Comparison of ENCODE assay signal across 1 cellular context in genomic region chr13:40346592-40346991, GRCh38.
TF ChIP-seq lines count a peak whose summit lies in the region.

No MANE protein-coding gene starts in this region.

TF ChIP-seq in HepG2, 621 proteins besides CTCF, POLR2A, EP300 and RAD21 (continued from another document):
- no peak for TF ChIP-seq CHCHD3 (CRISPR knock-in tag; IDR thresholded peaks at IDR 0.05)
- TF ChIP-seq RERE (CRISPR knock-in tag; IDR thresholded peaks at IDR 0.05; ENCODE audit: low read depth), result no peak
- TF ChIP-seq ARNT (IDR thresholded peaks at IDR 0.05), result no peak
- no peak for TF ChIP-seq KMT2B (CRISPR knock-in tag; IDR thresholded peaks at IDR 0.05)
- no peak for TF ChIP-seq PAF1 (CRISPR knock-in tag; IDR thresholded peaks at IDR 0.05)
- TF ChIP-seq SRY (CRISPR knock-in tag; IDR thresholded peaks at IDR 0.05), result no peak
- TF ChIP-seq ZFY (CRISPR knock-in tag; IDR thresholded peaks at IDR 0.05), result no peak
- TF ChIP-seq ZNF607 (CRISPR knock-in tag; IDR thresholded peaks at IDR 0.05; ENCODE audit: borderline replicate concordance), result no peak
- TF ChIP-seq ZNF678 (CRISPR knock-in tag; IDR thresholded peaks at IDR 0.05), result no peak
- TF ChIP-seq SUZ12 (IDR thresholded peaks at IDR 0.05; ENCODE audit: low read depth, low read length), result no peak
- TF ChIP-seq ARID5B (CRISPR knock-in tag; IDR thresholded peaks at IDR 0.05), result no peak
- TF ChIP-seq CBFB (CRISPR knock-in tag; IDR thresholded peaks at IDR 0.05), result no peak
- no peak for TF ChIP-seq ZBTB26 (CRISPR knock-in tag; IDR thresholded peaks at IDR 0.05; ENCODE audit: borderline replicate concordance)
- no peak for TF ChIP-seq NCOA2 (CRISPR knock-in tag; IDR thresholded peaks at IDR 0.05)
- TF ChIP-seq ZNF503 (CRISPR knock-in tag; IDR thresholded peaks at IDR 0.05), result no peak
- TF ChIP-seq ZNF629 (CRISPR knock-in tag; conservative IDR thresholded peaks at IDR 0.05), result peak; percentile 97
